In genomic region chr2:33528551-33528950, GRCh38 we compare ENCODE assay signal across 35 cellular contexts. TPM values are rescaled to one million over a fixed set of nuclear protein-coding genes. Genes with fewer than 3 reads are reported as not detected.
DNase-seq lines count a peak whose midpoint lies in the region; ATAC-seq, FAIRE-seq and TF ChIP-seq lines count a peak whose summit lies in the region.
"Had no signal": no experiment of that assay in that cellular context is flagged by ENCODE, and none has a peak within 500 bp of the region (broad histone marks: within the 10 kb centered on the region; RNA-seq: fewer than 3 reads in every experiment).

No MANE protein-coding gene starts in this region.

- H3K36me3 ChIP-seq in GM12878 (ENCODE audit: control insufficient read depth in 2 of 2, insufficient read depth in 2 of 2, low read length in 1 of 2) = peaks cover 0 to 43% of the 10 kb centered on the region in 2 experiments; a peak in 3 of 4 replicates
- H3K36me3 ChIP-seq: SJSA1, thoracic aorta had no signal

- peaks cover 9% of the 10 kb centered on the region for H3K79me2 ChIP-seq in GM12878 (ENCODE audit: control insufficient read depth, insufficient read depth, low read length)

- H3K9me3 Mint-ChIP-seq in activated CD4-positive, alpha-beta T cell treated with anti-CD3 and anti-CD28 coated beads, Interleukin-2, amount 10 ng/mL, durations not matched to agents 24 days and 14 days = no peaks in the 10 kb centered on the region
- no peaks in the 10 kb centered on the region for H3K9me3 Mint-ChIP-seq in stimulated activated effector memory CD8-positive, alpha-beta T cell treated with anti-CD3 and anti-CD28 coated beads, Interleukin-12 subunit alpha, Interleukin-12 subunit beta, amount 100 ng/mL, for 72 hours
- H3K9me3 Mint-ChIP-seq: activated T-helper 2 cell treated with anti-CD3 and anti-CD28 coated beads, Interferon-gamma antibody, Interleukin-2, Interleukin-4, amounts not matched to agents 10 μg/mL and 5 μg/mL and 100 μg/mL, durations not matched to agents 14 hours and 24 hours and 36 hours; brain; CD4-positive, CD25-positive, alpha-beta regulatory T cell; endodermal cell; neural crest cell; stimulated activated naive CD8-positive, alpha-beta T cell treated with anti-CD3 and anti-CD28 coated beads, Interleukin-15, Interleukin-2, amounts not matched to agents 100 ng/mL and 50 ng/mL, for 24 hours; T-helper 1 cell treated with Interleukin-12 subunit alpha and Interleukin-12 subunit beta and Interleukin-4 antibody, amounts not matched to agents 30 μg/mL and 1 μg/mL, for 36 hours had no signal

- WGBS in GM12878 (ENCODE audit: insufficient coverage, insufficient replicate concordance, low lambda C conversion rate, missing lambda C conversion rate) = 67% methylated on average over 2 of the region's 2 CpGs

- H3K4me3 ChIP-seq in GM12878 = no peak overlapping the region
- H3K4me3 ChIP-seq: heart left ventricle, left lung, pancreas, SJSA1, thoracic aorta had no signal

- TSS peak; percentile 16 for BruUV-seq in GM12878 (replicated peaks; lab: Mats Ljungman, UMichigan)

- no peak for TF ChIP-seq RAD21 in GM12878 (IDR thresholded peaks at IDR 0.05; ENCODE audit: insufficient read depth, low read depth, low read length)

- no peak overlapping the region for H2AFZ ChIP-seq in GM12878 (ENCODE audit: control insufficient read depth, low read depth, low read length)

- peak overlapping the region; percentile 71 for H3K27ac ChIP-seq in GM12878 (ENCODE audit: control insufficient read depth, insufficient read depth)
- H3K27ac ChIP-seq: left lung, pancreas, SJSA1, thoracic aorta had no signal

- no peak for TF ChIP-seq EP300 in GM12878 (IDR thresholded peaks at IDR 0.05; ENCODE audit: borderline replicate concordance in 1 of 2, control insufficient read depth in 1 of 2, low read depth in 2 of 2, low read length in 2 of 2)

- peaks cover 22% of the 10 kb centered on the region for H3K4me1 Mint-ChIP-seq in activated CD4-positive, alpha-beta T cell treated with anti-CD3 and anti-CD28 coated beads, Interleukin-2, amount 10 ng/mL, durations not matched to agents 24 days and 14 days
- peaks cover 5% of the 10 kb centered on the region for H3K4me1 Mint-ChIP-seq in stimulated activated effector memory CD8-positive, alpha-beta T cell treated with anti-CD3 and anti-CD28 coated beads, Interleukin-12 subunit alpha, Interleukin-12 subunit beta, amount 100 ng/mL, for 72 hours
- H3K4me1 Mint-ChIP-seq: brain, endodermal cell, neural crest cell had no signal

- no peaks in the 10 kb centered on the region for H3K27me3 ChIP-seq in GM12878 (replicated peaks in 1 of 2; ENCODE audit: control insufficient read depth in 2 of 2, insufficient read depth in 2 of 2, low read length in 1 of 2)
- H3K27me3 ChIP-seq: heart left ventricle, left lung, pancreas, SJSA1 had no signal

- peaks cover 15% of the 10 kb centered on the region for H3K36me3 Mint-ChIP-seq in activated CD4-positive, alpha-beta T cell treated with anti-CD3 and anti-CD28 coated beads, Interleukin-2, amount 10 ng/mL, durations not matched to agents 24 days and 14 days (ENCODE audit: low read depth)
- no peaks in the 10 kb centered on the region for H3K36me3 Mint-ChIP-seq in stimulated activated effector memory CD8-positive, alpha-beta T cell treated with anti-CD3 and anti-CD28 coated beads, Interleukin-12 subunit alpha, Interleukin-12 subunit beta, amount 100 ng/mL, for 72 hours
- H3K36me3 Mint-ChIP-seq: brain had no signal

- no peak for TF ChIP-seq POLR2A in GM12878 (IDR thresholded peaks at IDR 0.05; ENCODE audit: low read depth, low read length)

- H4K20me1 ChIP-seq in GM12878 (ENCODE audit: control insufficient read depth, insufficient read depth) = no peaks in the 10 kb centered on the region

- peak overlapping the region; percentile 2; the same call in 1 of the 2 replicates for H3K9ac ChIP-seq in GM12878 (ENCODE audit: control insufficient read depth, insufficient read depth, low read length)

- DNase-seq in activated CD4-positive, alpha-beta T cell treated with anti-CD3 and anti-CD28 coated beads, Interleukin-2, amount 10 ng/mL, durations not matched to agents 24 days and 14 days = no peak
- DNase-seq in activated CD4-positive, alpha-beta T cell treated with anti-CD3 and anti-CD28 coated beads, Interleukin-2, amount 50 U/mL, for 4 hours = no peak
- peak; percentile 42 for DNase-seq in NAMALWA (ENCODE audit: low spot score)
- no peak for DNase-seq in GM12878 (ENCODE audit: low read depth, low spot score)
- DNase-seq in stimulated activated CD4-positive, alpha-beta T cell treated with anti-CD3 and anti-CD28 coated beads, Interleukin-2, amount 100 ng/mL, for 48 hours = no peak
- no peak for DNase-seq in stimulated activated effector memory CD8-positive, alpha-beta T cell treated with anti-CD3 and anti-CD28 coated beads, Interleukin-12 subunit alpha, Interleukin-12 subunit beta, amount 100 ng/mL, for 72 hours (ENCODE audit: low spot score in 2 of 2)
- no peak for DNase-seq in SIG-M5 treated with dmso at 0.1 percent for 504 hours (lab: John Stamatoyannopoulos, UW; ENCODE audit: unreplicated experiment)
- DNase-seq: activated naive CD4-positive, alpha-beta T cell treated with anti-CD3 and anti-CD28 coated beads, Interleukin-2, amount 50 U/mL, for 16 hours; CD4-positive, CD25-positive, alpha-beta regulatory T cell; dermis blood vessel endothelial cell; EL; endodermal cell; foreskin fibroblast; HCEC 1CT; heart left ventricle; islet precursor cell; left lung; mesenchymal stem cell; NCI-H1048; NCI-H1694 treated with DMSO at 0.1 percent for 48 hours; NCI-H446 treated with DMSO at 0.1 percent for 48 hours; NCI-H774; pancreas; RPMI8226 had no signal

- no peaks in the 10 kb centered on the region for H3K27me3 Mint-ChIP-seq in activated CD4-positive, alpha-beta T cell treated with anti-CD3 and anti-CD28 coated beads, Interleukin-2, amount 10 ng/mL, durations not matched to agents 24 days and 14 days
- H3K27me3 Mint-ChIP-seq: brain; CD4-positive, CD25-positive, alpha-beta regulatory T cell; stimulated activated naive CD8-positive, alpha-beta T cell treated with anti-CD3 and anti-CD28 coated beads, Interleukin-15, Interleukin-2, amounts not matched to agents 100 ng/mL and 50 ng/mL, for 24 hours had no signal

- intact Hi-C loops in activated CD4-positive, alpha-beta T cell treated with anti-CD3 and anti-CD28 coated beads, Interleukin-2, amount 10 ng/mL, durations not matched to agents 24 days and 14 days (cut with micrococcal nuclease) = loop anchor here (5.0 kb wide), 2 partner anchors 51 to 54 kb away; partner anchors contain the start of gene RASGRP3
- intact Hi-C loops in GM12878 (cut with micrococcal nuclease; ENCODE audit: unreplicated experiment) = no loop called here

- SMC1A ChIA-PET in GM12878 (lab: Charles Lee; ENCODE audit: uncharacterized antibody, unreplicated experiment) = interaction anchor here (0.9 to 2.0 kb wide), 7 partner anchors 29 to 71 kb away, joined by 3 to 9 read pairs (median 4); no protein-coding TSS in a partner anchor

- in situ Hi-C loops in GM12878 (cut with MboI) = no loop called here

- POLR2A ChIA-PET in GM12878 (lab: Charles Lee) = interaction anchor here (3.4 to 4.3 kb wide), 2 partner anchors 49 to 52 kb away, joined by 13 to 31 read pairs; partner anchors contain the start of gene RASGRP3

- 0 out of 2 replicates have a peak overlapping the region, but pooled peaks have one; percentile 14 for H3K4me2 ChIP-seq in GM12878 (ENCODE audit: control insufficient read depth, insufficient read depth)

- RAD21 ChIA-PET in GM12878 (lab: Charles Lee; ENCODE audit: unreplicated experiment) = interaction anchor here (2.1 to 2.8 kb wide), 2 partner anchors 51 to 53 kb away, joined by 7 to 11 read pairs; partner anchors contain the start of gene RASGRP3

- H3K9me3 ChIP-seq in GM12878 (replicated peaks; ENCODE audit: control insufficient read depth, insufficient read depth, low read length) = no peaks in the 10 kb centered on the region
- H3K9me3 ChIP-seq: heart left ventricle, left lung, pancreas, SJSA1, thoracic aorta had no signal

- no peak for FAIRE-seq in GM12878 (lab: Jason Lieb, UNC)
- FAIRE-seq: A204.1, pancreas, urothelium cell line had no signal

- TF ChIP-seq CTCF in GM12878 (IDR thresholded peaks at IDR 0.05 in 2 of 3, conservative IDR thresholded peaks at IDR 0.05 in 1 of 3; ENCODE audit: control insufficient read depth in 2 of 3, extremely low read depth in 1 of 3, insufficient read depth in 1 of 3, low read depth in 3 of 3, low read length in 3 of 3) = no peak

- no peak overlapping the region for H3K4me3 Mint-ChIP-seq in activated CD4-positive, alpha-beta T cell treated with anti-CD3 and anti-CD28 coated beads, Interleukin-2, amount 10 ng/mL, durations not matched to agents 24 days and 14 days
- no peak overlapping the region for H3K4me3 Mint-ChIP-seq in stimulated activated effector memory CD8-positive, alpha-beta T cell treated with anti-CD3 and anti-CD28 coated beads, Interleukin-12 subunit alpha, Interleukin-12 subunit beta, amount 100 ng/mL, for 72 hours
- H3K4me3 Mint-ChIP-seq: brain; CD4-positive, CD25-positive, alpha-beta regulatory T cell; endodermal cell; neural crest cell; stimulated activated naive CD8-positive, alpha-beta T cell treated with anti-CD3 and anti-CD28 coated beads, Interleukin-15, Interleukin-2, amounts not matched to agents 100 ng/mL and 50 ng/mL, for 24 hours; T-helper 1 cell treated with Interleukin-12 subunit alpha and Interleukin-12 subunit beta and Interleukin-4 antibody, amounts not matched to agents 30 μg/mL and 1 μg/mL, for 36 hours had no signal

- H3K4me1 ChIP-seq in GM12878 (ENCODE audit: control insufficient read depth, insufficient read depth, low read length) = peaks cover 47% of the 10 kb centered on the region
- H3K4me1 ChIP-seq: pancreas had no signal

- CTCF ChIA-PET in GM12878 (lab: Yijun Ruan, JAX) = interaction anchor here (1.1 to 1.2 kb wide), 2 partner anchors 22 to 53 kb away, joined by 3 to 4 read pairs; no protein-coding TSS in a partner anchor

- H3K27ac Mint-ChIP-seq in activated CD4-positive, alpha-beta T cell treated with anti-CD3 and anti-CD28 coated beads, Interleukin-2, amount 10 ng/mL, durations not matched to agents 24 days and 14 days = peak overlapping the region; percentile 31
- H3K27ac Mint-ChIP-seq in stimulated activated effector memory CD8-positive, alpha-beta T cell treated with anti-CD3 and anti-CD28 coated beads, Interleukin-12 subunit alpha, Interleukin-12 subunit beta, amount 100 ng/mL, for 72 hours = no peak overlapping the region
- H3K27ac Mint-ChIP-seq: brain; CD4-positive, CD25-positive, alpha-beta regulatory T cell; endodermal cell; stimulated activated naive CD8-positive, alpha-beta T cell treated with anti-CD3 and anti-CD28 coated beads, Interleukin-15, Interleukin-2, amounts not matched to agents 100 ng/mL and 50 ng/mL, for 24 hours; T-helper 1 cell treated with Interleukin-12 subunit alpha and Interleukin-12 subunit beta and Interleukin-4 antibody, amounts not matched to agents 30 μg/mL and 1 μg/mL, for 36 hours had no signal

- no peak for ATAC-seq in GM12878
- no peak for ATAC-seq in HG03442 (IDR thresholded peaks at IDR 0.05; ENCODE audit: unreplicated experiment)
- ATAC-seq in stimulated activated effector memory CD8-positive, alpha-beta T cell treated with anti-CD3 and anti-CD28 coated beads, Interleukin-12 subunit alpha, Interleukin-12 subunit beta, amount 100 ng/mL, for 72 hours = no peak
- ATAC-seq: esophagus mucosa, heart left ventricle, left lung, pancreas had no signal

RNA-seq across cellular contexts. Expression of gene RASGRP3, which starts 52.1 kb away (rescaled TPM):
- 3.3 and 5.3 TPM in 2 replicates for total RNA-seq in activated CD4-positive, alpha-beta T cell treated with anti-CD3 and anti-CD28 coated beads, Interleukin-2, amount 10 ng/mL, durations not matched to agents 24 days and 14 days
- 228 and 235 TPM in 2 replicates for total RNA-seq in GM12878 (2013; cell fraction: nucleolus; rRNA removed)
- 106 and 107 TPM in 2 replicates for total RNA-seq in GM12878 (2014; rRNA removed)
- total RNA-seq in GM12878 (2014; rRNA removed; fragmentation: Illumina TruSeq; extraction: Trizol) = 88.8 and 91.2 TPM in 2 replicates
- total RNA-seq in GM12878 (2021) = 61.7 and 64.5 TPM in 2 replicates
- polyA plus RNA-seq in GM12878 (2011; ENCODE audit: low read depth) = 104 TPM
- 42.2 and 46.6 TPM in 2 replicates for polyA plus RNA-seq in GM12878 (2011; rRNA removed)
- polyA plus RNA-seq in GM12878 (2011; cell fraction: cytosol; rRNA removed) = 30.6 and 42.1 TPM in 2 replicates
- polyA plus RNA-seq in GM12878 (2011; cell fraction: nucleus; rRNA removed) = 41.1 and 62.6 TPM in 2 replicates
- polyA plus RNA-seq in GM12878 (2012) = 105 and 110 TPM in 2 replicates
- polyA plus RNA-seq in GM12878 (2014; fragmentation: Illumina TruSeq; extraction: Trizol) = 72.9 and 79.7 TPM in 2 replicates
- polyA plus RNA-seq in GM12878 (2014; fragmentation: Nextera tagmentation; extraction: Ambion mirVana) = 10 to 100 TPM; 31.6 to 40.2 TPM
- polyA plus RNA-seq in GM12878 (2014; rRNA removed) = 74.4 and 77.6 TPM in 2 replicates
- polyA plus RNA-seq in GM12878 (2016; fragmentation: Nextera tagmentation; extraction: Ambion mirVana) = 10 to 100 TPM; 64.4 to 65.1 TPM
- polyA minus RNA-seq in GM12878 (2011; rRNA and poly(A)+ RNA removed) = 51.7 and 81.6 TPM in 2 replicates
- polyA minus RNA-seq in GM12878 (2011; cell fraction: cytosol; rRNA and poly(A)+ RNA removed) = 16.2 and 16.8 TPM in 2 replicates
- polyA minus RNA-seq in GM12878 (2011; cell fraction: nucleus; rRNA and poly(A)+ RNA removed) = 30.9 and 34.6 TPM in 2 replicates
